In the genomic region with DNA sequence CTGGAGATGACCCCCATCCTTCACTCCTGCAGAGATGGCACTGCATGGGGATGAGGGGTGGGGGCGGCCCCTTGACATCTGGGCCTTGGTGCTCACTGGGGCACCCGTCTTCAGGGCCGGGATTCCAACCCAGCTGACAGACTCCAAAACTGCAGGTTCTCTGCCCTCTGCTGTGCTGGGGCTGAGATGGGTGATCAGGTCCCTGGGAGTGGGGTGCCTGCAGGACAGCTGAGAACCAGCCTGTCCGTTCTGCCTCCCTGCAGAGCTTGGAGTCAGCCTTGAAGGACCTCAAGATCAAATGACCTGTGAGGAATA, we compare ENCODE assay signal across 14 cellular contexts. TPM values are rescaled to one million over a fixed set of nuclear protein-coding genes. Genes with fewer than 3 reads are reported as not detected.
DNase-seq lines count a peak whose midpoint lies in the region; ATAC-seq and TF ChIP-seq lines count a peak whose summit lies in the region.
"Had no signal": no experiment of that assay in that cellular context is flagged by ENCODE, and none has a peak within 500 bp of the region (broad histone marks: within the 10 kb centered on the region; RNA-seq: fewer than 3 reads in every experiment).

No MANE protein-coding gene starts in this region.

- POLR2A ChIA-PET in CD8-positive, alpha-beta T cell (lab: Charles Lee), result interaction anchor here (3.5 to 4.5 kb wide), 2 partner anchors 13 to 20 kb away, joined by 25 to 57 read pairs; a partner anchor contains a TSS
- POLR2A ChIA-PET in activated CD8-positive, alpha-beta T cell treated with anti-CD3 and anti-CD28 coated beads, Interleukin-2, amount 10 ng/mL, durations not matched to agents 7 days and 5 days (lab: Charles Lee), result interaction anchor here (0.5 to 3.1 kb wide), 7 partner anchors 10 to 514 kb away, joined by 3 to 23 read pairs (median 3); a partner anchor contains a TSS

- no peaks in the 10 kb centered on the region for H3K27me3 Mint-ChIP-seq in CD8-positive, alpha-beta T cell (ENCODE audit: low read depth)
- no peaks in the 10 kb centered on the region for H3K27me3 Mint-ChIP-seq in activated CD8-positive, alpha-beta T cell treated with anti-CD3 and anti-CD28 coated beads, Interleukin-2, amount 10 ng/mL, durations not matched to agents 7 days and 5 days (ENCODE audit: low read depth)
- no peaks in the 10 kb centered on the region for H3K27me3 Mint-ChIP-seq in mesothelial cell of epicardium (ENCODE audit: low read depth)
- H3K27me3 Mint-ChIP-seq: stimulated activated naive CD8-positive, alpha-beta T cell treated with anti-CD3 and anti-CD28 coated beads, Interleukin-15, amount 100 ng/mL, for 72 hours had no signal

- no peaks in the 10 kb centered on the region for H3K9me3 Mint-ChIP-seq in CD8-positive, alpha-beta T cell
- H3K9me3 Mint-ChIP-seq in activated CD8-positive, alpha-beta T cell treated with anti-CD3 and anti-CD28 coated beads, Interleukin-2, amount 10 ng/mL, durations not matched to agents 7 days and 5 days (ENCODE audit: insufficient read depth), result no peaks in the 10 kb centered on the region
- H3K9me3 Mint-ChIP-seq in mesothelial cell of epicardium, result no peaks in the 10 kb centered on the region
- H3K9me3 Mint-ChIP-seq: stimulated activated naive CD8-positive, alpha-beta T cell treated with anti-CD3 and anti-CD28 coated beads, Interleukin-15, amount 100 ng/mL, for 72 hours had no signal

- peaks cover 86% of the 10 kb centered on the region for H3K36me3 Mint-ChIP-seq in CD8-positive, alpha-beta T cell
- peaks cover 73% of the 10 kb centered on the region for H3K36me3 Mint-ChIP-seq in activated CD8-positive, alpha-beta T cell treated with anti-CD3 and anti-CD28 coated beads, Interleukin-2, amount 10 ng/mL, durations not matched to agents 7 days and 5 days (ENCODE audit: low read depth)
- peaks cover 12% of the 10 kb centered on the region for H3K36me3 Mint-ChIP-seq in mesothelial cell of epicardium

- no peak for ATAC-seq in CD8-positive, alpha-beta T cell
- no peak for ATAC-seq in activated CD8-positive, alpha-beta T cell treated with anti-CD3 and anti-CD28 coated beads, Interleukin-2, amount 10 ng/mL, durations not matched to agents 7 days and 5 days
- ATAC-seq: stimulated activated naive CD8-positive, alpha-beta T cell treated with anti-CD3 and anti-CD28 coated beads, Interleukin-15, amount 100 ng/mL, for 72 hours had no signal

- peaks cover 6% of the 10 kb centered on the region; the same call in 1 of the 2 replicates for H3K4me1 ChIP-seq in BE2C
- peaks cover 18% of the 10 kb centered on the region for H3K4me1 ChIP-seq in CD8-positive, alpha-beta T cell (ENCODE audit: insufficient read depth, low read length)

- intact Hi-C loops in CD8-positive, alpha-beta T cell (cut with DNase I, micrococcal nuclease), result no loop called here

- DNase-seq in BE2C (no peak), mesothelial cell of epicardium (ENCODE audit: low spot score in 2 of 2, unreplicated experiment in 2 of 2) (no peak), SW480 (ENCODE audit: low spot score) (no peak), HuH-7.5 (ENCODE audit: low spot score) (no peak), GF-D8 (lab: John Stamatoyannopoulos, UW) (no peak)
- no peak for DNase-seq in CD8-positive, alpha-beta T cell
- no peak for DNase-seq in activated CD8-positive, alpha-beta T cell treated with anti-CD3 and anti-CD28 coated beads, Interleukin-2, amount 10 ng/mL, durations not matched to agents 7 days and 5 days
- no peak for DNase-seq in central memory CD4-positive, alpha-beta T cell
- DNase-seq: NCI-H1694 treated with DMSO at 0.1 percent for 48 hours; NCI-H524 treated with DMSO at 0.1 percent for 48 hours; stimulated activated naive CD8-positive, alpha-beta T cell treated with anti-CD3 and anti-CD28 coated beads, Interleukin-15, amount 100 ng/mL, for 72 hours; uterus had no signal

- peak overlapping the region; percentile 76; the same call in 1 of the 2 replicates for H3K4me3 ChIP-seq in BE2C (ENCODE audit: low read depth, low read length)
- no peak overlapping the region for H3K4me3 ChIP-seq in CD8-positive, alpha-beta T cell (ENCODE audit: low read depth, low read length)

- no peaks in the 10 kb centered on the region for H3K27me3 ChIP-seq in BE2C
- no peaks in the 10 kb centered on the region for H3K27me3 ChIP-seq in CD8-positive, alpha-beta T cell (ENCODE audit: insufficient read depth, low read length)
- H3K27me3 ChIP-seq: pancreas, uterus had no signal

- peaks cover 25% of the 10 kb centered on the region for H3K4me1 Mint-ChIP-seq in CD8-positive, alpha-beta T cell (ENCODE audit: low read depth)
- H3K4me1 Mint-ChIP-seq in activated CD8-positive, alpha-beta T cell treated with anti-CD3 and anti-CD28 coated beads, Interleukin-2, amount 10 ng/mL, durations not matched to agents 7 days and 5 days (ENCODE audit: low read depth), result peaks cover 37% of the 10 kb centered on the region
- H3K4me1 Mint-ChIP-seq in mesothelial cell of epicardium, result peaks cover 14% of the 10 kb centered on the region

- CTCF ChIA-PET in CD8-positive, alpha-beta T cell (lab: Charles Lee), result interaction anchor here (2.0 to 3.2 kb wide), 3 partner anchors 9 to 29 kb away, joined by 8 to 20 read pairs (median 11); a partner anchor contains a TSS
- CTCF ChIA-PET in activated CD8-positive, alpha-beta T cell treated with anti-CD3 and anti-CD28 coated beads, Interleukin-2, amount 10 ng/mL, durations not matched to agents 7 days and 5 days (lab: Charles Lee), result interaction anchor here (4.5 kb wide), 1 partner anchor 14 kb away, joined by 17 read pairs; a partner anchor contains a TSS

- H3K9me3 ChIP-seq in BE2C, result no peaks in the 10 kb centered on the region
- no peaks in the 10 kb centered on the region for H3K9me3 ChIP-seq in CD8-positive, alpha-beta T cell (ENCODE audit: low read length)
- H3K9me3 ChIP-seq: pancreas, uterus had no signal

- H3K4me3 Mint-ChIP-seq in CD8-positive, alpha-beta T cell, result peak overlapping the region; percentile 85
- no peak overlapping the region for H3K4me3 Mint-ChIP-seq in activated CD8-positive, alpha-beta T cell treated with anti-CD3 and anti-CD28 coated beads, Interleukin-2, amount 10 ng/mL, durations not matched to agents 7 days and 5 days
- peak overlapping the region; percentile 86 for H3K4me3 Mint-ChIP-seq in mesothelial cell of epicardium

- H3K36me3 ChIP-seq in BE2C, result peaks cover 40% of the 10 kb centered on the region
- H3K36me3 ChIP-seq in CD8-positive, alpha-beta T cell (ENCODE audit: insufficient read depth, low read length), result peaks cover 57% of the 10 kb centered on the region
- H3K36me3 ChIP-seq: uterus had no signal

- H3K27ac Mint-ChIP-seq in CD8-positive, alpha-beta T cell, result peak overlapping the region; percentile 62
- peak overlapping the region; percentile 15 for H3K27ac Mint-ChIP-seq in activated CD8-positive, alpha-beta T cell treated with anti-CD3 and anti-CD28 coated beads, Interleukin-2, amount 10 ng/mL, durations not matched to agents 7 days and 5 days
- no peak overlapping the region for H3K27ac Mint-ChIP-seq in mesothelial cell of epicardium

- no peak overlapping the region for H3K27ac ChIP-seq in CD8-positive, alpha-beta T cell (ENCODE audit: low read depth, low read length)
- H3K27ac ChIP-seq: SK-N-MC had no signal

- TF ChIP-seq CTCF in BE2C (IDR thresholded peaks at IDR 0.05; ENCODE audit: low read depth, low read length), result no peak
- no peak for TF ChIP-seq CTCF in CD8-positive, alpha-beta T cell (IDR thresholded peaks at IDR 0.05)
- TF ChIP-seq CTCF in mesothelial cell of epicardium (IDR thresholded peaks at IDR 0.05; ENCODE audit: unreplicated experiment), result no peak

RNA-seq across cellular contexts. Expression of a gene that starts 14.3 kb away (rescaled TPM):
- 483 TPM for polyA plus RNA-seq in BE2C (2012; ENCODE audit: insufficient read depth, insufficient read length, low read depth)
- total RNA-seq in CD8-positive, alpha-beta T cell, result 10 to 100 TPM; 34.5 to 36.2 TPM
- total RNA-seq in activated CD8-positive, alpha-beta T cell treated with anti-CD3 and anti-CD28 coated beads, Interleukin-2, amount 10 ng/mL, durations not matched to agents 7 days and 5 days, result 100 to 1,000 TPM; 104 TPM
- total RNA-seq in mesothelial cell of epicardium, result 98.2 to 103 TPM (median 99.4 TPM) in 3 replicates

RNA-seq across cellular contexts. Expression of a gene that starts 14.6 kb away (rescaled TPM):
- 516 TPM for polyA plus RNA-seq in BE2C (2012; ENCODE audit: insufficient read depth, insufficient read length, low read depth)
- 100 to 1,000 TPM; 144 TPM for total RNA-seq in CD8-positive, alpha-beta T cell
- 100 to 1,000 TPM; 101 to 110 TPM for total RNA-seq in activated CD8-positive, alpha-beta T cell treated with anti-CD3 and anti-CD28 coated beads, Interleukin-2, amount 10 ng/mL, durations not matched to agents 7 days and 5 days
- 63.1 to 79.2 TPM (median 70.3 TPM) in 3 replicates for total RNA-seq in mesothelial cell of epicardium

RNA-seq across cellular contexts. Expression of a gene that starts 19.6 kb away (rescaled TPM):
- 38.0 TPM for polyA plus RNA-seq in BE2C (2012; ENCODE audit: insufficient read depth, insufficient read length, low read depth)
- 10 to 100 TPM; 68.5 to 70.5 TPM for total RNA-seq in CD8-positive, alpha-beta T cell
- total RNA-seq in activated CD8-positive, alpha-beta T cell treated with anti-CD3 and anti-CD28 coated beads, Interleukin-2, amount 10 ng/mL, durations not matched to agents 7 days and 5 days, result 100 to 1,000 TPM; 408 to 412 TPM
- 30.0 to 35.3 TPM (median 32.5 TPM) in 3 replicates for total RNA-seq in mesothelial cell of epicardium

RNA-seq across cellular contexts. Expression of a gene that starts 44.5 kb away (rescaled TPM):
- polyA plus RNA-seq in BE2C (2012; ENCODE audit: insufficient read depth, insufficient read length, low read depth), result 22.4 TPM
- 1 to 10 TPM; 4.2 to 4.5 TPM for total RNA-seq in CD8-positive, alpha-beta T cell
- 10 to 100 TPM; 10.9 to 13.4 TPM for total RNA-seq in activated CD8-positive, alpha-beta T cell treated with anti-CD3 and anti-CD28 coated beads, Interleukin-2, amount 10 ng/mL, durations not matched to agents 7 days and 5 days
- total RNA-seq in mesothelial cell of epicardium, result 6.7 to 12.3 TPM (median 10.5 TPM) in 3 replicates

RNA-seq across cellular contexts. Expression of a gene that starts 44.6 kb away (rescaled TPM):
- polyA plus RNA-seq in BE2C (2012; ENCODE audit: insufficient read depth, insufficient read length, low read depth), result 133 TPM
- 10 to 100 TPM; 33.4 to 33.9 TPM for total RNA-seq in CD8-positive, alpha-beta T cell
- 10 to 100 TPM; 64.0 to 65.8 TPM for total RNA-seq in activated CD8-positive, alpha-beta T cell treated with anti-CD3 and anti-CD28 coated beads, Interleukin-2, amount 10 ng/mL, durations not matched to agents 7 days and 5 days
- total RNA-seq in mesothelial cell of epicardium, result 67.5 to 72.8 TPM (median 69.5 TPM) in 3 replicates

Comparison
In these comparisons a context has a peak if more than half of its experiments do, and no peak if none do; other contexts are left out.
1. RNA of a gene that starts 19.6 kb away (total RNA-seq): 408 to 412 TPM in activated CD8-positive, alpha-beta T cell treated with anti-CD3 and anti-CD28 coated beads, Interleukin-2, amount 10 ng/mL, durations not matched to agents 7 days and 5 days; 68.5 to 70.5 TPM in CD8-positive, alpha-beta T cell and 30.0 to 35.3 TPM in mesothelial cell of epicardium; every median in the first group is over 4 times any median in the second.